ENCODE assay signal across 12 cellular contexts in genomic region chr10:598415-599170, GRCh38.
DNase-seq lines count a peak whose midpoint lies in the region; ATAC-seq and TF ChIP-seq lines count a peak whose summit lies in the region.
"Had no signal": no experiment of that assay in that cellular context is flagged by ENCODE, and none has a peak within 500 bp of the region (broad histone marks: within the 10 kb centered on the region; RNA-seq: fewer than 3 reads in every experiment).

No MANE protein-coding gene starts in this region.

- 68% methylated on average over 17 of the region's 17 CpGs for WGBS in SK-N-SH (ENCODE audit: low lambda C conversion rate)

- peak overlapping the region; percentile 62 to 91; a peak in 3 of 4 replicates for H3K27ac ChIP-seq in SK-N-SH (ENCODE audit: low read depth in 2 of 2, low read length in 1 of 2)
- H3K27ac ChIP-seq: epithelial cell of prostate had no signal

- DNase-seq in GM03348 (ENCODE audit: low spot score) (peak; percentile 96), SK-N-SH (no peak), fibroblast of the conjunctiva (ENCODE audit: low read depth) (peak; percentile 78), retinal pigment epithelial cell (ENCODE audit: low read depth) (peak; percentile 91), GM10266 (ENCODE audit: extremely low spot score) (no peak)
- no peak for DNase-seq in stimulated activated naive CD4-positive, alpha-beta T cell (lab: John Stamatoyannopoulos, UW)
- DNase-seq: activated B cell treated with CpG ODN at 0.5 μM for 24 hours; stimulated activated CD4-positive, alpha-beta T cell treated with anti-CD3 and anti-CD28 coated beads, Interleukin-4, amount 100 ng/mL, for 4 hours had no signal

- peak overlapping the region; percentile 41 for H3K9ac ChIP-seq in SK-N-SH

- H3K79me2 ChIP-seq in SK-N-SH (ENCODE audit: insufficient read depth): peaks cover 91% of the 10 kb centered on the region

- H3K9me3 ChIP-seq in SK-N-SH: no peaks in the 10 kb centered on the region

- no peak for ATAC-seq in HG03432 (IDR thresholded peaks at IDR 0.05; ENCODE audit: unreplicated experiment)
- no peak for ATAC-seq in stimulated activated memory B cell treated with anti-CD40 and anti-IgM and Interleukin-4, amounts not matched to agents 10 μg/mL and 1 μg/mL and 100 μg/mL, for 72 hours

- no peak overlapping the region for H3K4me3 Mint-ChIP-seq in stimulated activated memory B cell treated with anti-CD40 and anti-IgM and Interleukin-4, amounts not matched to agents 10 μg/mL and 1 μg/mL and 100 μg/mL, for 72 hours
- H3K4me3 Mint-ChIP-seq: activated B cell treated with CpG ODN at 0.5 μM for 24 hours; activated naive CD4-positive, alpha-beta T cell treated with anti-CD3 and anti-CD28 coated beads, Interleukin-2, amount 50 U/mL, for 24 hours had no signal

- H3K4me1 ChIP-seq in SK-N-SH (ENCODE audit: control insufficient read depth in 1 of 2, insufficient read depth in 2 of 2, low read depth in 1 of 2, low read length in 1 of 2): peaks cover 9 to 39% of the 10 kb centered on the region in 2 experiments; a peak in 3 of 4 replicates

- H3K36me3 Mint-ChIP-seq in stimulated activated memory B cell treated with anti-CD40 and anti-IgM and Interleukin-4, amounts not matched to agents 10 μg/mL and 1 μg/mL and 100 μg/mL, for 72 hours: no peaks in the 10 kb centered on the region
- H3K36me3 Mint-ChIP-seq: activated naive CD4-positive, alpha-beta T cell treated with anti-CD3 and anti-CD28 coated beads, Interleukin-2, amount 50 U/mL, for 24 hours had no signal

- H4K20me1 ChIP-seq in SK-N-SH (ENCODE audit: insufficient read depth): peaks cover 5% of the 10 kb centered on the region; the same call in 1 of the 2 replicates

- no peak overlapping the region for H3K4me3 ChIP-seq in SK-N-SH (ENCODE audit: low read depth in 2 of 2, low read length in 1 of 2)
- no peak overlapping the region for H3K4me3 ChIP-seq in retinal pigment epithelial cell (ENCODE audit: low read length)

- H3K9me2 ChIP-seq in SK-N-SH: no peaks in the 10 kb centered on the region

- H3K27ac Mint-ChIP-seq in stimulated activated memory B cell treated with anti-CD40 and anti-IgM and Interleukin-4, amounts not matched to agents 10 μg/mL and 1 μg/mL and 100 μg/mL, for 72 hours: no peak overlapping the region
- H3K27ac Mint-ChIP-seq: activated B cell treated with CpG ODN at 0.5 μM for 24 hours; activated naive CD4-positive, alpha-beta T cell treated with anti-CD3 and anti-CD28 coated beads, Interleukin-2, amount 50 U/mL, for 24 hours had no signal

- TF ChIP-seq CTCF in SK-N-SH (IDR thresholded peaks at IDR 0.05) (no peak), retinal pigment epithelial cell (conservative IDR thresholded peaks at IDR 0.05; ENCODE audit: low read depth, low read length) (no peak), GM10266 (IDR thresholded peaks at IDR 0.05; ENCODE audit: control insufficient read depth, insufficient read depth, low read depth, missing control alignments) (no peak)

- H2AFZ ChIP-seq in SK-N-SH (ENCODE audit: low read depth): no peak overlapping the region

- H3K36me3 ChIP-seq in SK-N-SH (replicated peaks in 1 of 2; ENCODE audit: control insufficient read depth in 1 of 2, insufficient read depth in 2 of 2, low read length in 1 of 2): no peaks in the 10 kb centered on the region

- CTCF ChIA-PET in SK-N-SH (lab: Yijun Ruan, JAX): no interaction called here

- no peaks in the 10 kb centered on the region for H3K9me3 Mint-ChIP-seq in stimulated activated memory B cell treated with anti-CD40 and anti-IgM and Interleukin-4, amounts not matched to agents 10 μg/mL and 1 μg/mL and 100 μg/mL, for 72 hours
- H3K9me3 Mint-ChIP-seq: activated B cell treated with CpG ODN at 0.5 μM for 24 hours; activated naive CD4-positive, alpha-beta T cell treated with anti-CD3 and anti-CD28 coated beads, Interleukin-2, amount 50 U/mL, for 24 hours had no signal

- peaks cover 40% of the 10 kb centered on the region for H3K27me3 Mint-ChIP-seq in stimulated activated memory B cell treated with anti-CD40 and anti-IgM and Interleukin-4, amounts not matched to agents 10 μg/mL and 1 μg/mL and 100 μg/mL, for 72 hours
- H3K27me3 Mint-ChIP-seq: activated naive CD4-positive, alpha-beta T cell treated with anti-CD3 and anti-CD28 coated beads, Interleukin-2, amount 50 U/mL, for 24 hours had no signal

- no peaks in the 10 kb centered on the region for H3K27me3 ChIP-seq in SK-N-SH (ENCODE audit: insufficient read depth)

- POLR2A ChIA-PET in SK-N-SH (lab: Yijun Ruan, JAX): no interaction called here

- no peaks in the 10 kb centered on the region for H3K4me1 Mint-ChIP-seq in stimulated activated memory B cell treated with anti-CD40 and anti-IgM and Interleukin-4, amounts not matched to agents 10 μg/mL and 1 μg/mL and 100 μg/mL, for 72 hours
- H3K4me1 Mint-ChIP-seq: activated B cell treated with CpG ODN at 0.5 μM for 24 hours; activated naive CD4-positive, alpha-beta T cell treated with anti-CD3 and anti-CD28 coated beads, Interleukin-2, amount 50 U/mL, for 24 hours had no signal

- TF ChIP-seq EP300 in SK-N-SH (IDR thresholded peaks at IDR 0.05; ENCODE audit: borderline replicate concordance in 1 of 2, low read depth in 1 of 2, low read length in 1 of 2): peak in 1 of 2 experiments; percentile 50; a peak in 1 of 4 replicates

- TF ChIP-seq RAD21 in SK-N-SH (IDR thresholded peaks at IDR 0.05; ENCODE audit: low read length): no peak

- H3K4me2 ChIP-seq in SK-N-SH: peak overlapping the region; percentile 43

- H3F3A ChIP-seq in SK-N-SH (replicated peaks; ENCODE audit: insufficient read depth): peaks cover 8% of the 10 kb centered on the region

TF ChIP-seq in SK-N-SH, 30 proteins besides CTCF, POLR2A, EP300 and RAD21 (continues in another document):
- TF ChIP-seq ELF1 (IDR thresholded peaks at IDR 0.05) (no peak), RCOR1 (IDR thresholded peaks at IDR 0.05; ENCODE audit: low read length) (no peak), YY1 (IDR thresholded peaks at IDR 0.05; ENCODE audit: low read depth) (no peak; the same call in 1 of the 2 replicates), ZBTB33 (IDR thresholded peaks at IDR 0.05; ENCODE audit: borderline replicate concordance, low read depth) (no peak), GATA2 (CRISPR knock-in tag; IDR thresholded peaks at IDR 0.05) (no peak), FOXJ3 (CRISPR knock-in tag; IDR thresholded peaks at IDR 0.05) (no peak), USF2 (IDR thresholded peaks at IDR 0.05; ENCODE audit: borderline replicate concordance, low read depth, low read length) (no peak), NRF1 (IDR thresholded peaks at IDR 0.05; ENCODE audit: low read depth, low read length) (no peak), TAF1 (IDR thresholded peaks at IDR 0.05; ENCODE audit: borderline replicate concordance, low read depth, low read length) (no peak), SIN3A (IDR thresholded peaks at IDR 0.05; ENCODE audit: borderline replicate concordance, low read depth, low read length) (no peak), FOXM1 (IDR thresholded peaks at IDR 0.05; ENCODE audit: low read depth) (no peak), CHD2 (IDR thresholded peaks at IDR 0.05; ENCODE audit: low read length, partially characterized antibody) (no peak), POLR2AphosphoS5 (IDR thresholded peaks at IDR 0.05; ENCODE audit: low read depth, low read length) (peak; percentile 35; the same call in 1 of the 2 replicates), TCF12 (IDR thresholded peaks at IDR 0.05) (peak; percentile 65; the same call in 1 of the 2 replicates), PBX3 (IDR thresholded peaks at IDR 0.05) (peak; percentile 33), FOSL2 (IDR thresholded peaks at IDR 0.05; ENCODE audit: borderline replicate concordance, low read depth) (peak; percentile 33; the same call in 1 of the 2 replicates), EZH2phosphoT487 (IDR thresholded peaks at IDR 0.05; ENCODE audit: borderline replicate concordance, low read depth) (no peak), RFX5 (IDR thresholded peaks at IDR 0.05; ENCODE audit: low read length) (no peak), NFIC (IDR thresholded peaks at IDR 0.05; ENCODE audit: borderline replicate concordance) (peak; percentile 32; the same call in 1 of the 2 replicates), RXRA (IDR thresholded peaks at IDR 0.05; ENCODE audit: borderline replicate concordance, low read depth) (peak; percentile 18; the same call in 1 of the 2 replicates)

Comparison
In these comparisons a context has a peak if more than half of its experiments do, and no peak if none do; other contexts are left out.
1. DNase-seq: peak in GM03348 (single experiment), fibroblast of the conjunctiva (single experiment) and retinal pigment epithelial cell (single experiment); none in SK-N-SH (single experiment), stimulated activated naive CD4-positive, alpha-beta T cell (0 of 6) and GM10266 (single experiment).